ENCODE assay signal across 10 cellular contexts in the genomic region with DNA sequence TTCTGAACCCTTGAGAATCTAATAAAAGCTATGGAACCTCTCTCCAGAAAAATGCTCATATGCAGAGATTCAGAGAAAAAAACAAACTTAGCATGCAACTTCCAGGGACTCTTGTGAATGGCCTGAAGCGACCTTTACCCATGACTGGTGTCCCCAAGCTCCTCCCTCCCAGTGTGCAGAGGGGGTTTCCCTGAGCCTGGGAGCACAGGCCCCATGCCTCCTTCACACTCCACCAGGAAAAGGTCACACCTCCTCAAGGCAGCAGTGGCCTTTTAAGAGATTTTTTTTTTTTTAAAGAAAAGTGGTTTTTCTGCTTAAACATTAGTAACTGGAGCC. TPM values are rescaled to one million over a fixed set of nuclear protein-coding genes. Genes with fewer than 3 reads are reported as not detected.
DNase-seq lines count a peak whose midpoint lies in the region; ATAC-seq and TF ChIP-seq lines count a peak whose summit lies in the region.
"Had no signal": no experiment of that assay in that cellular context is flagged by ENCODE, and none has a peak within 500 bp of the region (broad histone marks: within the 10 kb centered on the region; RNA-seq: fewer than 3 reads in every experiment).

No MANE protein-coding gene starts in this region.

- H3K79me2 ChIP-seq in PC-9 (ENCODE audit: low read depth) = no peaks in the 10 kb centered on the region

- H3K4me2 ChIP-seq in PC-9 = 0 out of 2 replicates have a peak overlapping the region, but pooled peaks have one; percentile 15

- peak; percentile 83 for ATAC-seq in GM18511 (IDR thresholded peaks at IDR 0.05; ENCODE audit: unreplicated experiment)
- peak; percentile 65 for ATAC-seq in GM21723 (IDR thresholded peaks at IDR 0.05; ENCODE audit: unreplicated experiment)
- no peak for ATAC-seq in HG03521 (IDR thresholded peaks at IDR 0.05; ENCODE audit: unreplicated experiment)
- ATAC-seq: naive thymus-derived CD8-positive, alpha-beta T cell had no signal

- intact Hi-C loops in PC-9 (cut with micrococcal nuclease; ENCODE audit: unreplicated experiment) = no loop called here

- H3K9me2 ChIP-seq in PC-9 (ENCODE audit: insufficient read depth) = no peaks in the 10 kb centered on the region

- H3F3A ChIP-seq in PC-9 (ENCODE audit: insufficient read depth, low read depth) = peaks cover 6% of the 10 kb centered on the region; the same call in 1 of the 2 replicates

- no peaks in the 10 kb centered on the region for H3K27me3 ChIP-seq in PC-9 (ENCODE audit: insufficient read depth, low read depth)
- H3K27me3 ChIP-seq in effector memory CD4-positive, alpha-beta T cell (replicated peaks; ENCODE audit: control insufficient read depth, insufficient read depth, low read length, poor library complexity, severe bottlenecking) = no peaks in the 10 kb centered on the region

- no TSS peak for BruUV-seq in PC-9 (replicated peaks; lab: Mats Ljungman, UMichigan)

- POLR2A ChIA-PET in PC-9 (lab: Charles Lee; ENCODE audit: unreplicated experiment) = interaction anchor here (0.6 to 0.8 kb wide), 2 partner anchors 23 to 31 kb away, joined by 3 to 6 read pairs; no protein-coding TSS in a partner anchor

- DNase-seq in PC-9 (no peak), NCI-H2029 (lab: John Stamatoyannopoulos, UW) (no peak), caudate nucleus (lab: John Stamatoyannopoulos, UW) (no peak)
- DNase-seq in effector memory CD4-positive, alpha-beta T cell = no peak
- DNase-seq: activated gamma-delta T cell; naive thymus-derived CD8-positive, alpha-beta T cell had no signal

- no peaks in the 10 kb centered on the region for H4K20me1 ChIP-seq in PC-9 (ENCODE audit: insufficient read depth)

- H3K27ac ChIP-seq in PC-9 (no peak overlapping the region), mesodermal cell (ENCODE audit: low read depth, low read length, severe bottlenecking) (peak overlapping the region; percentile 85), caudate nucleus (ENCODE audit: low read depth, low read length) (no peak overlapping the region)
- no peak overlapping the region for H3K27ac ChIP-seq in effector memory CD4-positive, alpha-beta T cell (ENCODE audit: insufficient read depth, low read length, poor library complexity, severe bottlenecking)

- CTCF ChIA-PET in PC-9 (lab: Charles Lee) = no interaction called here

- H3K36me3 ChIP-seq in PC-9 (ENCODE audit: low read depth) (no peaks in the 10 kb centered on the region), mesodermal cell (ENCODE audit: control insufficient read depth, insufficient read depth, low read length) (peaks cover 16% of the 10 kb centered on the region)
- peaks cover 18% of the 10 kb centered on the region for H3K36me3 ChIP-seq in effector memory CD4-positive, alpha-beta T cell (ENCODE audit: control insufficient read depth, insufficient read depth, low read length)

- H3K9me3 ChIP-seq in PC-9 (ENCODE audit: insufficient read depth, low read depth) (no peaks in the 10 kb centered on the region), mesodermal cell (ENCODE audit: control insufficient read depth, low read length) (no peaks in the 10 kb centered on the region)
- no peaks in the 10 kb centered on the region for H3K9me3 ChIP-seq in effector memory CD4-positive, alpha-beta T cell (ENCODE audit: control insufficient read depth, low read length)

- WGBS in mesodermal cell (ENCODE audit: insufficient coverage in 2 of 2), 2 experiments = 80 to 100% methylated on average over 1 of the region's 1 CpG

- TF ChIP-seq CTCF in PC-9 (conservative IDR thresholded peaks at IDR 0.05) = no peak

- H2AFZ ChIP-seq in PC-9 = no peak overlapping the region

- H3K4me3 ChIP-seq in PC-9 (no peak overlapping the region), mesodermal cell (ENCODE audit: extremely low read depth, insufficient read depth, low read length, poor library complexity, severe bottlenecking) (no peak overlapping the region)
- H3K4me3 ChIP-seq in effector memory CD4-positive, alpha-beta T cell (ENCODE audit: insufficient read depth, low read depth, low read length, poor library complexity, severe bottlenecking) = no peak overlapping the region

- H3K4me1 ChIP-seq in PC-9 (replicated peaks; ENCODE audit: insufficient read depth) = peaks cover 32% of the 10 kb centered on the region
- H3K4me1 ChIP-seq in mesodermal cell (ENCODE audit: control insufficient read depth, insufficient read depth, low read length, poor library complexity, severe bottlenecking) = peaks cover 28% of the 10 kb centered on the region
- no peaks in the 10 kb centered on the region for H3K4me1 ChIP-seq in effector memory CD4-positive, alpha-beta T cell (ENCODE audit: control insufficient read depth, insufficient read depth, low read length, poor library complexity, severe bottlenecking)

RNA-seq across cellular contexts. Expression of a gene that starts 13.3 kb away (rescaled TPM):
- 51.0 and 64.2 TPM in 2 replicates for total RNA-seq in PC-9 (2021)
- polyA plus RNA-seq in mesodermal cell (2013, experiment 1 of 2) = 57.0 TPM
- 55.5 TPM for polyA plus RNA-seq in mesodermal cell (2013, experiment 2 of 2)

RNA-seq across cellular contexts. Expression of a gene that starts 40.0 kb away (rescaled TPM):
- total RNA-seq in PC-9 (2021) = not detected in 2 replicates
- polyA plus RNA-seq in mesodermal cell (2013, experiment 1 of 2) = not detected
- not detected for polyA plus RNA-seq in mesodermal cell (2013, experiment 2 of 2)
- total RNA-seq: naive thymus-derived CD8-positive, alpha-beta T cell had no signal
- polyA plus RNA-seq: naive thymus-derived CD8-positive, alpha-beta T cell had no signal
